ENCODE assay signal across 1 cellular context in the genomic region with DNA sequence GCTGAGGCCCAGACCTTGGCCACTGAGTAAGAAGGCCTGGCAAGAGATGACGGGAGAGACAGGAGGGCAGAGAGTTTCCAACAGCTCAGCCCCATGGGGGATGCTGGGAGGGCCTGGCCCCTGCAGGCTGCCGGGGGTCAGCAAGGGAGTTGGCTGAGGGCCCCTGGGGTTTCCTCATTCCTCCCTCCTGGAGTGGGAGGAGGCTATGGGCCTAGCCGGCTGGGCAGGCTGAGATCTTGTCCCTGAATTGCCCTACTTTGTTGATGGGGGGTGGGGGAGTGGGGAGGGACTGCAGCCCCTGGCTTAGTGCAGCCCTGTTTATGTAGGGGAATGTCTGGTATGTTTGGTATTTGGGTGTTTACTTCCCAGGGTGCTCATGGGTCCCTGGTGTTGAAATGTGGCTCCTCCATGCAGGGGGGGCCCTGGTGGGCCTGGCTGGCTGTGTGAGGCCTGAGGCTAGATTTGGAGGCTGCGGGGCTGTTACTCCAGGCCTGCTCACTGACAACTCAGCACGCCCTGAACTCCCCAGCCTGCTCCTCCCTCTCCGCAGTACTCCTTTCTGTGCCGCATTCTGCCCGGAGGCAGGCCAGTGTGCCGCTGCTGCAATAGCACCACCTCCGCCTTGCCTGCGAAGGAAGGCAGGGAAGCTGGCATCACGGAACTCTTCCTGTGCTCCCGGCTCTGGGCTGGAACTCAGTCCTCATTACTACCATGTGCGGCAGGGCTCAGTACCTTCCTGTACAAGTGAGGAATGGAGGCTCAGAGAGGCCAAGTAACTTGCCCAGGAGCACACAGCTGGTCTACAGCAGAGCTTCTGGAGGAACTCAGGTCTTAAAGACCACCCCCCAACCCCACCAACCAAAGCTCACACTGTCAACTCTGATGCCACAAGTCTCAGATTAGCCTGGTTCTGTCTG.
A peak's percentile ranks its signal among the peaks of the same experiment; 100 is the strongest.
TF ChIP-seq lines count a peak whose summit lies in the region.

No MANE protein-coding gene starts in this region.

TF ChIP-seq in H1, 55 proteins besides CTCF, POLR2A, EP300 and RAD21 (continues in another document):
- TF ChIP-seq HDAC2 (IDR thresholded peaks at IDR 0.05; ENCODE audit: borderline replicate concordance in 1 of 2, low read depth in 2 of 2, low read length in 2 of 2) (0 out of 4 replicates have a peak, but pooled peaks have one; percentile 27 to 45), ZNF274 (IDR thresholded peaks at IDR 0.05; ENCODE audit: borderline replicate concordance, extremely low read depth, low read length) (no peak), RNF2 (IDR thresholded peaks at IDR 0.05; ENCODE audit: borderline replicate concordance, low read depth, low read length, missing control alignments, poor library complexity, severe bottlenecking) (no peak), FOSL1 (IDR thresholded peaks at IDR 0.05; ENCODE audit: insufficient read depth, low read depth, low read length) (no peak), YY1 (IDR thresholded peaks at IDR 0.05; ENCODE audit: low read depth, low read length) (peak; percentile 79), CEBPB (IDR thresholded peaks at IDR 0.05; ENCODE audit: low read depth, low read length) (peak; percentile 76), CREB1 (IDR thresholded peaks at IDR 0.05) (no peak; the same call in 1 of the 2 replicates), KDM1A (IDR thresholded peaks at IDR 0.05; ENCODE audit: borderline replicate concordance, low read length) (peak; percentile 45; the same call in 1 of the 2 replicates), ASH2L (IDR thresholded peaks at IDR 0.05; ENCODE audit: low read length) (peak; percentile 86), SP1 (IDR thresholded peaks at IDR 0.05; ENCODE audit: low read depth, low read length) (peak; percentile 91), CHD1 (IDR thresholded peaks at IDR 0.05; ENCODE audit: low read depth, low read length) (no peak), TCF12 (IDR thresholded peaks at IDR 0.05; ENCODE audit: low read depth, low read length) (0 out of 2 replicates have a peak, but pooled peaks have one; percentile 72), SP2 (IDR thresholded peaks at IDR 0.05; ENCODE audit: low read length) (no peak), CHD2 (IDR thresholded peaks at IDR 0.05; ENCODE audit: low read length) (peak; percentile 48; the same call in 1 of the 2 replicates), GTF2F1 (IDR thresholded peaks at IDR 0.05; ENCODE audit: borderline replicate concordance, low read depth, low read length) (no peak), CBX8 (IDR thresholded peaks at IDR 0.05; ENCODE audit: borderline replicate concordance, low read depth, low read length) (no peak), EZH2 (IDR thresholded peaks at IDR 0.05; ENCODE audit: low read depth, low read length, severe bottlenecking) (no peak), TEAD4 (IDR thresholded peaks at IDR 0.05; ENCODE audit: low read depth, low read length) (peak; percentile 100), SRF (IDR thresholded peaks at IDR 0.05; ENCODE audit: low read depth, low read length) (no peak), SP4 (IDR thresholded peaks at IDR 0.05; ENCODE audit: low read length) (0 out of 2 replicates have a peak, but pooled peaks have one; percentile 14), SIRT6 (IDR thresholded peaks at IDR 0.05; ENCODE audit: low read length) (no peak), CTBP2 (IDR thresholded peaks at IDR 0.05; ENCODE audit: borderline replicate concordance, insufficient read depth, insufficient read length, low read length) (peak; percentile 40), KDM4A (IDR thresholded peaks at IDR 0.05; ENCODE audit: low read depth, low read length, severe bottlenecking) (no peak), BRCA1 (IDR thresholded peaks at IDR 0.05; ENCODE audit: low read depth, low read length) (no peak), POU5F1 (IDR thresholded peaks at IDR 0.05; ENCODE audit: low read depth, low read length) (no peak), SIN3A (conservative IDR thresholded peaks at IDR 0.05 in 1 of 2, IDR thresholded peaks at IDR 0.05 in 1 of 2; ENCODE audit: low read depth in 1 of 2, low read length in 2 of 2) (peak; percentile 38 to 42; a peak in 2 of 4 replicates), TAF7 (optimal IDR thresholded peaks at IDR 0.05; ENCODE audit: borderline replicate concordance, low read depth, low read length) (no peak), TBP (IDR thresholded peaks at IDR 0.05; ENCODE audit: low read depth, low read length) (0 out of 2 replicates have a peak, but pooled peaks have one; percentile 44), KDM5A (IDR thresholded peaks at IDR 0.05; ENCODE audit: low read length) (no peak), JUND (IDR thresholded peaks at IDR 0.05; ENCODE audit: low read length) (no peak), JUN (IDR thresholded peaks at IDR 0.05; ENCODE audit: low read depth, low read length) (no peak), SAP30 (IDR thresholded peaks at IDR 0.05; ENCODE audit: insufficient read depth, insufficient replicate concordance, low read length) (no peak), PHF8 (conservative IDR thresholded peaks at IDR 0.05; ENCODE audit: low read depth, low read length) (no peak), GABPA (IDR thresholded peaks at IDR 0.05; ENCODE audit: borderline replicate concordance, insufficient read depth, low read length) (no peak), BACH1 (IDR thresholded peaks at IDR 0.05; ENCODE audit: low read length) (no peak), NRF1 (IDR thresholded peaks at IDR 0.05; ENCODE audit: low read depth, low read length) (no peak), BCL11A (IDR thresholded peaks at IDR 0.05; ENCODE audit: low read depth in 2 of 2, low read length in 2 of 2) (peak in 1 of 2 experiments; percentile 54), MAFK (IDR thresholded peaks at IDR 0.05; ENCODE audit: low read depth, low read length) (no peak), RFX5 (IDR thresholded peaks at IDR 0.05; ENCODE audit: borderline replicate concordance, low read depth, low read length) (no peak), NANOG (IDR thresholded peaks at IDR 0.05; ENCODE audit: insufficient read depth, low read depth, low read length, poor library complexity, severe bottlenecking) (peak; percentile 70), SIX5 (IDR thresholded peaks at IDR 0.05; ENCODE audit: low read depth, low read length) (no peak), HDAC6 (IDR thresholded peaks at IDR 0.05; ENCODE audit: low read depth, low read length) (no peak), CBX5 (IDR thresholded peaks at IDR 0.05; ENCODE audit: low read depth, low read length) (no peak), EGR1 (IDR thresholded peaks at IDR 0.05; ENCODE audit: borderline replicate concordance, low read depth, low read length) (no peak), POLR2AphosphoS5 (IDR thresholded peaks at IDR 0.05; ENCODE audit: low read depth, low read length) (peak; percentile 61; the same call in 1 of the 2 replicates), RXRA (IDR thresholded peaks at IDR 0.05; ENCODE audit: insufficient read depth, low read depth, low read length) (0 out of 2 replicates have a peak, but pooled peaks have one; percentile 34), RBBP5 (IDR thresholded peaks at IDR 0.05; ENCODE audit: borderline replicate concordance, low read depth, low read length) (peak; percentile 95), SUZ12 (IDR thresholded peaks at IDR 0.05; ENCODE audit: low read length) (no peak)
- TF ChIP-seq, protein P1, sequence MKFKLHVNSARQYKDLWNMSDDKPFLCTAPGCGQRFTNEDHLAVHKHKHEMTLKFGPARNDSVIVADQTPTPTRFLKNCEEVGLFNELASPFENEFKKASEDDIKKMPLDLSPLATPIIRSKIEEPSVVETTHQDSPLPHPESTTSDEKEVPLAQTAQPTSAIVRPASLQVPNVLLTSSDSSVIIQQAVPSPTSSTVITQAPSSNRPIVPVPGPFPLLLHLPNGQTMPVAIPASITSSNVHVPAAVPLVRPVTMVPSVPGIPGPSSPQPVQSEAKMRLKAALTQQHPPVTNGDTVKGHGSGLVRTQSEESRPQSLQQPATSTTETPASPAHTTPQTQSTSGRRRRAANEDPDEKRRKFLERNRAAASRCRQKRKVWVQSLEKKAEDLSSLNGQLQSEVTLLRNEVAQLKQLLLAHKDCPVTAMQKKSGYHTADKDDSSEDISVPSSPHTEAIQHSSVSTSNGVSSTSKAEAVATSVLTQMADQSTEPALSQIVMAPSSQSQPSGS (IDR thresholded peaks at IDR 0.05; ENCODE audit: low read length): peak; percentile 51; the same call in 1 of the 2 replicates
- TF ChIP-seq, protein P2, sequence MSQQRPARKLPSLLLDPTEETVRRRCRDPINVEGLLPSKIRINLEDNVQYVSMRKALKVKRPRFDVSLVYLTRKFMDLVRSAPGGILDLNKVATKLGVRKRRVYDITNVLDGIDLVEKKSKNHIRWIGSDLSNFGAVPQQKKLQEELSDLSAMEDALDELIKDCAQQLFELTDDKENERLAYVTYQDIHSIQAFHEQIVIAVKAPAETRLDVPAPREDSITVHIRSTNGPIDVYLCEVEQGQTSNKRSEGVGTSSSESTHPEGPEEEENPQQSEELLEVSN (IDR thresholded peaks at IDR 0.05): peak; percentile 24; the same call in 1 of the 2 replicates
- TF ChIP-seq, protein P3, sequence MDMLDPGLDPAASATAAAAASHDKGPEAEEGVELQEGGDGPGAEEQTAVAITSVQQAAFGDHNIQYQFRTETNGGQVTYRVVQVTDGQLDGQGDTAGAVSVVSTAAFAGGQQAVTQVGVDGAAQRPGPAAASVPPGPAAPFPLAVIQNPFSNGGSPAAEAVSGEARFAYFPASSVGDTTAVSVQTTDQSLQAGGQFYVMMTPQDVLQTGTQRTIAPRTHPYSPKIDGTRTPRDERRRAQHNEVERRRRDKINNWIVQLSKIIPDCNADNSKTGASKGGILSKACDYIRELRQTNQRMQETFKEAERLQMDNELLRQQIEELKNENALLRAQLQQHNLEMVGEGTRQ (IDR thresholded peaks at IDR 0.05; ENCODE audit: low read length): no peak
- TF ChIP-seq, protein P4, sequence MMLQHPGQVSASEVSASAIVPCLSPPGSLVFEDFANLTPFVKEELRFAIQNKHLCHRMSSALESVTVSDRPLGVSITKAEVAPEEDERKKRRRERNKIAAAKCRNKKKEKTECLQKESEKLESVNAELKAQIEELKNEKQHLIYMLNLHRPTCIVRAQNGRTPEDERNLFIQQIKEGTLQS (IDR thresholded peaks at IDR 0.05; ENCODE audit: insufficient read depth, low read depth, low read length): no peak
- TF ChIP-seq, protein P5, sequence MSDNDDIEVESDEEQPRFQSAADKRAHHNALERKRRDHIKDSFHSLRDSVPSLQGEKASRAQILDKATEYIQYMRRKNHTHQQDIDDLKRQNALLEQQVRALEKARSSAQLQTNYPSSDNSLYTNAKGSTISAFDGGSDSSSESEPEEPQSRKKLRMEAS (IDR thresholded peaks at IDR 0.05): peak; percentile 54; the same call in 1 of the 2 replicates
